In genomic region chr5:141806626-141807025, GRCh38 we compare ENCODE assay signal across 25 cellular contexts.
DNase-seq lines count a peak whose midpoint lies in the region; ATAC-seq and TF ChIP-seq lines count a peak whose summit lies in the region.
"Had no signal": no experiment of that assay in that cellular context is flagged by ENCODE, and none has a peak within 500 bp of the region (broad histone marks: within the 10 kb centered on the region; RNA-seq: fewer than 3 reads in every experiment).

No MANE protein-coding gene starts in this region.

- H4K20me1 ChIP-seq in MM.1S (ENCODE audit: insufficient read depth, low read length), result no peaks in the 10 kb centered on the region

- H3K79me2 ChIP-seq in MM.1S (ENCODE audit: low read length), result no peaks in the 10 kb centered on the region

- WGBS in heart left ventricle, 4 donors, result 37 to 53% (median 45%) methylated on average over 5 of the region's 5 CpGs
- WGBS in thyroid gland, 2 donors, result 61 to 76% methylated on average over 5 of the region's 5 CpGs

- H2AFZ ChIP-seq in MM.1S (ENCODE audit: low read length), result no peak overlapping the region

- H3K4me2 ChIP-seq in MM.1S (ENCODE audit: low read depth, low read length), result no peak overlapping the region

- DNase-seq in heart left ventricle (no peak), cardiac septum (ENCODE audit: low spot score) (no peak), cerebellum (ENCODE audit: low spot score) (peak; percentile 50), thyroid gland (no peak), Peyer's patch (no peak), MM.1S (no peak)
- DNase-seq: activated CD4-positive, alpha-beta T cell treated with anti-CD3 and anti-CD28 coated beads, Interleukin-2, amount 50 U/mL, for 1 hour; Caco-2; GOT3; NCI-H1092 treated with DMSO at 0.1 percent for 48 hours; NCI-H2081; nephron progenitor cell; stimulated activated CD4-positive, alpha-beta T cell treated with anti-CD3 and anti-CD28 coated beads, Interleukin-4, amount 100 ng/mL, for 24 hours; T-helper 2 cell; trophoblast cell; WERI-Rb-1 had no signal

- no peak for TF ChIP-seq CTCF in heart left ventricle (IDR thresholded peaks at IDR 0.05)
- TF ChIP-seq CTCF in nephron (IDR thresholded peaks at IDR 0.05; ENCODE audit: unreplicated experiment in 3 of 3), result no peak
- TF ChIP-seq CTCF in thyroid gland (IDR thresholded peaks at IDR 0.05), result no peak
- TF ChIP-seq CTCF in Peyer's patch (IDR thresholded peaks at IDR 0.05), result no peak
- TF ChIP-seq CTCF in MM.1S (IDR thresholded peaks at IDR 0.05; ENCODE audit: low read length), result no peak

- peaks cover 26% of the 10 kb centered on the region for H3K4me1 Mint-ChIP-seq in nephron
- H3K4me1 Mint-ChIP-seq: B cell had no signal

- TF ChIP-seq POLR2A in heart left ventricle (IDR thresholded peaks at IDR 0.05) (no peak), thyroid gland (IDR thresholded peaks at IDR 0.05) (no peak), Peyer's patch (IDR thresholded peaks at IDR 0.05) (no peak)

- no peak for ATAC-seq in heart left ventricle
- ATAC-seq in GM18517 (IDR thresholded peaks at IDR 0.05; ENCODE audit: unreplicated experiment), result no peak
- ATAC-seq: HepG2 had no signal

- no peaks in the 10 kb centered on the region for H3K9me2 ChIP-seq in MM.1S (replicated peaks; ENCODE audit: insufficient read depth, low read length)

- peaks cover 0 to 59% (median 34%) of the 10 kb centered on the region in 12 donors for H3K4me1 ChIP-seq in heart left ventricle
- peaks cover 0 to 12% of the 10 kb centered on the region in 2 donors for H3K4me1 ChIP-seq in thyroid gland
- H3K4me1 ChIP-seq in Peyer's patch, result peaks cover 0 to 2% (median 0%) of the 10 kb centered on the region in 4 donors
- H3K4me1 ChIP-seq in MM.1S (ENCODE audit: low read length), result no peaks in the 10 kb centered on the region
- H3K4me1 ChIP-seq: Caco-2, prostate gland had no signal

- H3F3A ChIP-seq in MM.1S (ENCODE audit: insufficient read depth, low read length), result no peaks in the 10 kb centered on the region

- H3K9me3 ChIP-seq in heart left ventricle (no peaks in the 10 kb centered on the region), thyroid gland (no peaks in the 10 kb centered on the region), Peyer's patch (no peaks in the 10 kb centered on the region), MM.1S (replicated peaks; ENCODE audit: insufficient read depth, low read length) (no peaks in the 10 kb centered on the region)
- H3K9me3 ChIP-seq: Caco-2, prostate gland had no signal

- no peak overlapping the region for H3K4me3 Mint-ChIP-seq in nephron
- H3K4me3 Mint-ChIP-seq: activated naive CD8-positive, alpha-beta T cell; B cell; mesothelial cell of epicardium; nephron progenitor cell; stimulated activated naive CD8-positive, alpha-beta T cell treated with anti-CD3 and anti-CD28 coated beads, Interleukin-15, Interleukin-2, amounts not matched to agents 100 ng/mL and 50 ng/mL, for 24 hours had no signal

- H3K27me3 ChIP-seq in heart left ventricle (peaks cover 0 to 33% (median 5%) of the 10 kb centered on the region in 9 donors), thyroid gland (no peaks in the 10 kb centered on the region), Peyer's patch (no peaks in the 10 kb centered on the region), MM.1S (replicated peaks; ENCODE audit: insufficient read depth, low read length) (no peaks in the 10 kb centered on the region)

- H3K27me3 Mint-ChIP-seq in nephron (ENCODE audit: low read depth), result peaks cover 62% of the 10 kb centered on the region

- H3K27ac ChIP-seq in heart left ventricle (peak overlapping the region; percentile 69 to 94 (median 84)), thyroid gland (peak overlapping the region in 2 of 3 donors; percentile 38 to 53), Peyer's patch (peak overlapping the region in 2 of 4 donors; percentile 25 to 48), MM.1S (ENCODE audit: low read length) (no peak overlapping the region)
- H3K27ac ChIP-seq: prostate gland, SK-N-MC, WERI-Rb-1 had no signal

- H3K9ac ChIP-seq in MM.1S (ENCODE audit: low read length), result no peak overlapping the region

- H3K36me3 Mint-ChIP-seq in nephron (ENCODE audit: low read depth), result no peaks in the 10 kb centered on the region
- H3K36me3 Mint-ChIP-seq: activated naive CD8-positive, alpha-beta T cell; mesothelial cell of epicardium had no signal

- no peaks in the 10 kb centered on the region for H3K9me3 Mint-ChIP-seq in nephron
- H3K9me3 Mint-ChIP-seq: mesothelial cell of epicardium; nephron progenitor cell; stimulated activated naive CD8-positive, alpha-beta T cell treated with anti-CD3 and anti-CD28 coated beads, Interleukin-15, Interleukin-2, amounts not matched to agents 100 ng/mL and 50 ng/mL, for 24 hours had no signal

- peak overlapping the region; percentile 31 to 40 (median 39) for H3K27ac Mint-ChIP-seq in nephron
- H3K27ac Mint-ChIP-seq: activated naive CD8-positive, alpha-beta T cell; B cell; mesothelial cell of epicardium; nephron progenitor cell; stimulated activated naive CD8-positive, alpha-beta T cell treated with anti-CD3 and anti-CD28 coated beads, Interleukin-15, Interleukin-2, amounts not matched to agents 100 ng/mL and 50 ng/mL, for 24 hours had no signal

- H3K36me3 ChIP-seq in heart left ventricle (no peaks in the 10 kb centered on the region), thyroid gland (no peaks in the 10 kb centered on the region), Peyer's patch (no peaks in the 10 kb centered on the region), MM.1S (replicated peaks; ENCODE audit: insufficient read depth, low read length) (no peaks in the 10 kb centered on the region)
- H3K36me3 ChIP-seq: prostate gland, WERI-Rb-1 had no signal

- intact Hi-C loops in heart left ventricle (cut with DNase I), result loop anchor here in 5 of 10 donors (2.0 to 5.0 kb wide), 4 partner anchors 41 to 72 kb away; partner anchors contain the start of gene PCDH1 (in 3 of the 5)
- intact Hi-C loops in cardiac septum (cut with DNase I), result loop anchor here (5.0 kb wide), 2 partner anchors 71 to 151 kb away; partner anchors contain the start of genes PCDH1 and PCDH12
- intact Hi-C loops in thyroid gland (cut with DNase I), result no loop called here

- no peak overlapping the region for H3K4me3 ChIP-seq in heart left ventricle
- no peak overlapping the region for H3K4me3 ChIP-seq in thyroid gland (replicated peaks in 1 of 3)
- no peak overlapping the region for H3K4me3 ChIP-seq in Peyer's patch
- no peak overlapping the region for H3K4me3 ChIP-seq in MM.1S (ENCODE audit: low read length)
- H3K4me3 ChIP-seq: prostate gland, SK-N-MC had no signal
